ENCODE assay signal across 29 cellular contexts in genomic region chr6:73443555-73443954, GRCh38. TPM values are rescaled to one million over a fixed set of nuclear protein-coding genes. Genes with fewer than 3 reads are reported as not detected.
"Had no signal": no experiment of that assay in that cellular context is flagged by ENCODE, and none has a peak within 500 bp of the region (broad histone marks: within the 10 kb centered on the region; RNA-seq: fewer than 3 reads in every experiment).

No MANE protein-coding gene starts in this region.

- H3K4me3 ChIP-seq: ascending aorta, gastroesophageal sphincter, hepatocyte, neural progenitor cell, psoas muscle, sigmoid colon, uterus had no signal

- H3K36me3 ChIP-seq: brain microvascular endothelial cell, neural progenitor cell, uterus had no signal

- H3K36me3 Mint-ChIP-seq: neural progenitor cell, type B pancreatic cell had no signal

- H3K4me1 ChIP-seq: ascending aorta, gastroesophageal sphincter, neural progenitor cell, parathyroid adenoma, psoas muscle, sigmoid colon, uterus had no signal

- H2AFZ ChIP-seq: hepatocyte, neural progenitor cell, parathyroid adenoma had no signal

- H3K4me3 Mint-ChIP-seq: activated CD4-positive, alpha-beta memory T cell treated with anti-CD3 and anti-CD28 coated beads, Interleukin-2, amount 10 ng/mL, durations not matched to agents 7 days and 5 days; activated CD4-positive, alpha-beta T cell treated with anti-CD3 and anti-CD28 coated beads, Interleukin-2, amount 10 ng/mL, durations not matched to agents 7 days and 5 days; activated naive CD8-positive, alpha-beta T cell; activated T-cell treated with anti-CD3 and anti-CD28 coated beads, Interleukin-2, amount 50 U/mL, for 4 hours; neural progenitor cell; stimulated activated memory B cell treated with anti-CD40 and anti-IgM and Interleukin-4, amounts not matched to agents 10 μg/mL and 1 μg/mL and 100 μg/mL, for 72 hours; stimulated activated naive CD8-positive, alpha-beta T cell treated with anti-CD3 and anti-CD28 coated beads, Interleukin-15, amount 100 ng/mL, for 72 hours; type B pancreatic cell had no signal

- H3K27ac Mint-ChIP-seq: activated CD4-positive, alpha-beta T cell treated with anti-CD3 and anti-CD28 coated beads, Interleukin-2, amount 10 ng/mL, durations not matched to agents 7 days and 5 days; activated naive CD8-positive, alpha-beta T cell; neural progenitor cell; type B pancreatic cell had no signal

- H3K9ac ChIP-seq: neural progenitor cell, parathyroid adenoma had no signal

- FAIRE-seq: endothelial cell of umbilical vein, small intestine had no signal

- H3K27me3 ChIP-seq: ascending aorta, brain microvascular endothelial cell, gastroesophageal sphincter, hepatocyte, neural progenitor cell, sigmoid colon, uterus had no signal

- H3K27me3 Mint-ChIP-seq: activated CD4-positive, alpha-beta memory T cell treated with anti-CD3 and anti-CD28 coated beads, Interleukin-2, amount 10 ng/mL, durations not matched to agents 7 days and 5 days; activated CD4-positive, alpha-beta T cell treated with anti-CD3 and anti-CD28 coated beads, Interleukin-2, amount 10 ng/mL, durations not matched to agents 7 days and 5 days; activated naive CD8-positive, alpha-beta T cell; stimulated activated memory B cell treated with anti-CD40 and anti-IgM and Interleukin-4, amounts not matched to agents 10 μg/mL and 1 μg/mL and 100 μg/mL, for 72 hours; stimulated activated naive CD8-positive, alpha-beta T cell treated with anti-CD3 and anti-CD28 coated beads, Interleukin-15, amount 100 ng/mL, for 72 hours had no signal

- H3K27ac ChIP-seq: ascending aorta, brain microvascular endothelial cell, gastroesophageal sphincter, hepatocyte, neural progenitor cell, parathyroid adenoma, psoas muscle, sigmoid colon, uterus, VCaP had no signal

- H3K4me1 Mint-ChIP-seq: neural progenitor cell had no signal

- ATAC-seq: activated T-cell treated with anti-CD3 and anti-CD28 coated beads, Interleukin-2, amount 50 U/mL, for 4 hours; gastroesophageal sphincter; left ventricle myocardium superior; psoas muscle; stimulated activated memory B cell treated with anti-CD40 and anti-IgM and Interleukin-4, amounts not matched to agents 10 μg/mL and 1 μg/mL and 100 μg/mL, for 72 hours; stimulated activated naive CD8-positive, alpha-beta T cell treated with anti-CD3 and anti-CD28 coated beads, Interleukin-15, amount 100 ng/mL, for 72 hours had no signal

- H3K9me3 Mint-ChIP-seq: activated CD4-positive, alpha-beta memory T cell treated with anti-CD3 and anti-CD28 coated beads, Interleukin-2, amount 10 ng/mL, durations not matched to agents 7 days and 5 days; activated CD4-positive, alpha-beta T cell treated with anti-CD3 and anti-CD28 coated beads, Interleukin-2, amount 10 ng/mL, durations not matched to agents 7 days and 5 days; activated T-cell treated with anti-CD3 and anti-CD28 coated beads, Interleukin-2, amount 50 U/mL, for 4 hours; neural progenitor cell; stimulated activated memory B cell treated with anti-CD40 and anti-IgM and Interleukin-4, amounts not matched to agents 10 μg/mL and 1 μg/mL and 100 μg/mL, for 72 hours; stimulated activated naive CD8-positive, alpha-beta T cell treated with anti-CD3 and anti-CD28 coated beads, Interleukin-15, amount 100 ng/mL, for 72 hours; type B pancreatic cell had no signal

- H3K4me2 ChIP-seq: hepatocyte, neural progenitor cell had no signal

- H3K79me2 ChIP-seq: hepatocyte, parathyroid adenoma had no signal

- H3K9me3 ChIP-seq: ascending aorta, gastroesophageal sphincter, psoas muscle, sigmoid colon, uterus had no signal

- DNase-seq: activated CD4-positive, alpha-beta memory T cell treated with anti-CD3 and anti-CD28 coated beads, Interleukin-2, amount 10 ng/mL, durations not matched to agents 7 days and 5 days; activated CD4-positive, alpha-beta T cell treated with anti-CD3 and anti-CD28 coated beads, Interleukin-2, amount 10 ng/mL, durations not matched to agents 7 days and 5 days; activated CD8-positive, alpha-beta memory T cell treated with anti-CD3 and anti-CD28 coated beads, Interleukin-2, amount 50 U/mL, for 48 hours; activated naive CD4-positive, alpha-beta T cell treated with Interleukin-2 at 50 U/mL for 16 hours; activated T-cell treated with anti-CD3 and anti-CD28 coated beads, Interleukin-2, amount 50 U/mL, for 4 hours; brain microvascular endothelial cell; cortex of kidney; islet precursor cell; left ventricle myocardium superior; occipital lobe; psoas muscle; sigmoid colon; small intestine; stimulated activated CD4-positive, alpha-beta T cell treated with anti-CD3 and anti-CD28 coated beads, Interleukin-4, amount 100 ng/mL, for 24 hours; stimulated activated naive CD8-positive, alpha-beta T cell treated with anti-CD3 and anti-CD28 coated beads, Interleukin-15, amount 100 ng/mL, for 72 hours; substantia nigra; uterus had no signal

RNA-seq across cellular contexts. Expression of gene DDX43, which starts 48.9 kb away (rescaled TPM):
- total RNA-seq: ascending aorta, cardiac septum, chondrocyte, hepatocyte had no signal
